Comparison of ENCODE assay signal across 8 cellular contexts in genomic region chrX:136909119-136909705, GRCh38. TPM values are rescaled to one million over a fixed set of nuclear protein-coding genes. Genes with fewer than 3 reads are reported as not detected.
DNase-seq lines count a peak whose midpoint lies in the region; ATAC-seq and TF ChIP-seq lines count a peak whose summit lies in the region.

No MANE protein-coding gene starts in this region.

- no peaks in the 10 kb centered on the region for H3K27me3 ChIP-seq in layer of hippocampus (ENCODE audit: control insufficient read depth, insufficient read depth, low read length)

- H3K36me3 Mint-ChIP-seq in chondrocyte (ENCODE audit: low read depth): no peaks in the 10 kb centered on the region

- no peak for DNase-seq in AG09309 (ENCODE audit: low read depth)
- DNase-seq in NCI-H446 treated with DMSO at 0.1 percent for 48 hours (lab: John Stamatoyannopoulos, UW): peak; percentile 57
- DNase-seq in activated CD4-positive, alpha-beta T cell treated with anti-CD3 and anti-CD28 coated beads for 24 hours (ENCODE audit: low read depth in 2 of 2): peak; percentile 59 to 61
- DNase-seq in chondrocyte (ENCODE audit: low spot score): peak; percentile 91
- DNase-seq in stimulated activated CD4-positive, alpha-beta T cell treated with anti-CD3 and anti-CD28 coated beads, Interleukin-1b, Interleukin-23, amount 100 ng/mL, for 4 hours (ENCODE audit: low read depth in 2 of 2): peak; percentile 64 to 68

- H3K27me3 Mint-ChIP-seq in chondrocyte (ENCODE audit: low read depth): no peaks in the 10 kb centered on the region

- peak overlapping the region; percentile 91 for H3K27ac Mint-ChIP-seq in chondrocyte (ENCODE audit: unreplicated experiment)

- H3K4me1 Mint-ChIP-seq in chondrocyte (ENCODE audit: low read depth): peaks cover 10% of the 10 kb centered on the region

- H3K27ac ChIP-seq in layer of hippocampus (ENCODE audit: low read depth, low read length): peak overlapping the region; percentile 59

- peaks cover 5% of the 10 kb centered on the region for H3K9me3 Mint-ChIP-seq in chondrocyte (ENCODE audit: low read depth)

- peak overlapping the region; percentile 74 for H3K4me3 ChIP-seq in AG09309 (ENCODE audit: control insufficient read depth, low read depth, low read length)

- peak overlapping the region; percentile 90 for H3K4me3 Mint-ChIP-seq in chondrocyte (ENCODE audit: unreplicated experiment)

- in situ Hi-C loops in GM18951 (cut with MboI; ENCODE audit: low sequenced_read_pairs, unreplicated experiment): no loop called here

- no peak for TF ChIP-seq CTCF in AG09309 (IDR thresholded peaks at IDR 0.05; ENCODE audit: control insufficient read depth, insufficient read depth, low read depth, low read length, missing control alignments)
- peak; percentile 17 for TF ChIP-seq CTCF in chondrocyte (IDR thresholded peaks at IDR 0.05)

- peak; percentile 40 for TF ChIP-seq POLR2A in GM18951 (IDR thresholded peaks at IDR 0.05; ENCODE audit: extremely low read depth, insufficient read depth, insufficient read length)

- ATAC-seq in HG03196 (IDR thresholded peaks at IDR 0.05; ENCODE audit: unreplicated experiment): peak; percentile 73

RNA-seq across cellular contexts. Expression of gene RBMX, which starts 28.7 kb away (rescaled TPM):
- total RNA-seq in chondrocyte: 111 to 145 TPM (median 122 TPM) in 3 replicates
